8 cellular contexts compared by ENCODE assay signal in the genomic region with DNA sequence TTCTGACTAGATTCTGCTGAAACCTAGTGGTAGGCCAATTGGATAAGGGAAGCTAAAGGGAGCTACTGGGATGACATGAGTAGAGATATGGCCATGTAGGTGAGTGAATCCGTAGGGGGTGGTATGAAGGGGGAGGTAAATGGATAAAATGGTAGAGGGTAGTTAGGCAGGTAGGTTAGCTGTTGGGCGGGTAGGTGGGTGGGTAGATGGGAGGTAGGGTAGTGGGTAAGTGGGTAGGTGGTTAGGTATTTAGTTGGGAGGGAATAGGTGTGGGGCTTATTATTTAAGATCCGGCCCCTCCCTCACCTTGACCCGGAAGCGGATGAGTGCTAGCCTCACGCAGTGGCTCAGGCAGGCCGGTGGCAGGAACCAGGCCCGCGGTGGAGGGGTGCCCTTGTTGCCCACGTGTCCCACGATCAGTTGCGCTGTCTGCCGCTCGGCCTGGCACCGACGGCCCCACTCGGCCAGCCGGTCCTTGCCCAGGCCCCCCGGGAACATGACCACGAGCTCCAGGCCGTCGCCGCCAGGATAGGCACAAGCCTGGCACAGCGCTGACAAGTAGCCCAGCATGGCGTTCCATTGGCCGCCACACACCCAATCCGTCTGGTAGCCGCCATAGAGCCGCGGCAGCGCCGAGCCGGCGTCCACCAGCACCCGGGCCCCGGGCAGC. TPM values are rescaled to one million over a fixed set of nuclear protein-coding genes. Genes with fewer than 3 reads are reported as not detected.
DNase-seq lines count a peak whose midpoint lies in the region; ATAC-seq and TF ChIP-seq lines count a peak whose summit lies in the region.

No MANE protein-coding gene starts in this region.

- no peaks in the 10 kb centered on the region for H3K9me3 ChIP-seq in neuronal stem cell (replicated peaks in 1 of 2; ENCODE audit: control insufficient read depth in 2 of 2, insufficient read depth in 1 of 2, low read depth in 1 of 2, low read length in 2 of 2)
- no peaks in the 10 kb centered on the region for H3K9me3 ChIP-seq in suprapubic skin

- no peak overlapping the region for H3K4ac ChIP-seq in neuronal stem cell (ENCODE audit: low read length)

- no peak for TF ChIP-seq CTCF in foreskin keratinocyte (conservative IDR thresholded peaks at IDR 0.05)
- TF ChIP-seq CTCF in suprapubic skin (IDR thresholded peaks at IDR 0.05), result no peak

- no peak overlapping the region for H2BK15ac ChIP-seq in neuronal stem cell (ENCODE audit: low read length)

- peak overlapping the region; percentile 84 to 98 for H3K4me3 ChIP-seq in neuronal stem cell (ENCODE audit: low read length in 2 of 2)
- peak overlapping the region; percentile 76 for H3K4me3 ChIP-seq in suprapubic skin

- H2AFZ ChIP-seq in neuronal stem cell (ENCODE audit: low read length), result peak overlapping the region; percentile 89

- ATAC-seq in GM19463 (IDR thresholded peaks at IDR 0.05; ENCODE audit: unreplicated experiment) (peak; percentile 59), foreskin keratinocyte (peak; percentile 51)

- no peak overlapping the region for H2BK12ac ChIP-seq in neuronal stem cell (ENCODE audit: low read length)

- H3K9ac ChIP-seq in neuronal stem cell (ENCODE audit: low read depth, low read length, poor library complexity), result peak overlapping the region; percentile 97

- H3K14ac ChIP-seq in neuronal stem cell (ENCODE audit: low read length), result peak overlapping the region; percentile 82

- peak overlapping the region; percentile 80 for H3K4me2 ChIP-seq in neuronal stem cell (ENCODE audit: insufficient read depth, low read length, poor library complexity, severe bottlenecking)

- H4K91ac ChIP-seq in neuronal stem cell (ENCODE audit: low read depth, low read length, poor library complexity), result no peak overlapping the region

- peaks cover 0 to 11% of the 10 kb centered on the region in 2 donors for H3K36me3 ChIP-seq in neuronal stem cell (replicated peaks in 1 of 2; ENCODE audit: control insufficient read depth in 2 of 2, insufficient read depth in 2 of 2, low read length in 2 of 2)
- no peaks in the 10 kb centered on the region for H3K36me3 ChIP-seq in suprapubic skin

- H2AK5ac ChIP-seq in neuronal stem cell (ENCODE audit: low read depth, low read length), result no peak overlapping the region

- H3K18ac ChIP-seq in neuronal stem cell (ENCODE audit: low read length), result peak overlapping the region; percentile 92

- WGBS in neuronal stem cell (ENCODE audit: extremely low coverage in 2 of 2, insufficient read length in 2 of 2, insufficient replicate concordance in 1 of 2), 2 donors, result 100% methylated on average over 1 of the region's 36 CpGs; no CpG with 5 or more reads in 1 of the 2 donors
- 27% methylated on average over 9 of the region's 36 CpGs for whole genome bisulfite sequencing in suprapubic skin

- H3K4me1 ChIP-seq in foreskin keratinocyte (peaks cover 19% of the 10 kb centered on the region), neuronal stem cell (ENCODE audit: control insufficient read depth in 2 of 2, insufficient read depth in 1 of 2, low read depth in 1 of 2, low read length in 2 of 2) (peaks cover 4 to 6% of the 10 kb centered on the region in 2 donors), suprapubic skin (peaks cover 28% of the 10 kb centered on the region)

- no peak overlapping the region for H2BK120ac ChIP-seq in neuronal stem cell (ENCODE audit: low read depth, low read length)

- H3K79me1 ChIP-seq in neuronal stem cell (ENCODE audit: low read depth, low read length), result peaks cover 3% of the 10 kb centered on the region

- H2BK5ac ChIP-seq in neuronal stem cell (ENCODE audit: low read length), result no peak overlapping the region

- H3K27me3 ChIP-seq in foreskin keratinocyte, result no peaks in the 10 kb centered on the region
- H3K27me3 ChIP-seq in neuronal stem cell (ENCODE audit: control insufficient read depth in 3 of 3, insufficient read depth in 3 of 3, low read depth in 1 of 3, low read length in 3 of 3), result no peaks in the 10 kb centered on the region
- H3K27me3 ChIP-seq in suprapubic skin, result no peaks in the 10 kb centered on the region

- H3K27ac ChIP-seq in foreskin keratinocyte (peak overlapping the region; percentile 50), neuronal stem cell (replicated peaks; ENCODE audit: low read length) (no peak overlapping the region), suprapubic skin (peak overlapping the region; percentile 89)

- peak overlapping the region; percentile 91 for H3K23ac ChIP-seq in neuronal stem cell (ENCODE audit: low read depth, low read length, poor library complexity)

- H4K8ac ChIP-seq in neuronal stem cell (ENCODE audit: low read depth, low read length), result peak overlapping the region; percentile 17

- no peak for TF ChIP-seq POLR2A in suprapubic skin (IDR thresholded peaks at IDR 0.05)

- peak; percentile 43 for DNase-seq in COR-L47 (lab: John Stamatoyannopoulos, UW)
- peak; percentile 47 for DNase-seq in HT-29 (ENCODE audit: low spot score)
- peak; percentile 71 for DNase-seq in RKO (ENCODE audit: low spot score)
- peak; percentile 55 for DNase-seq in activated T-helper 9 cell treated with anti-CD3 and anti-CD28 coated beads, Interleukin-2, amount 50 U/mL, for 16 hours (ENCODE audit: low read depth)
- peak in 1 of 2 donors; percentile 33 for DNase-seq in foreskin keratinocyte
- peak; percentile 8 for DNase-seq in neuronal stem cell (ENCODE audit: low spot score)
- DNase-seq in suprapubic skin (ENCODE audit: low spot score in 2 of 2), result peak in 1 of 2 donors; percentile 68

- no peak for TF ChIP-seq EP300 in suprapubic skin (IDR thresholded peaks at IDR 0.05)

RNA-seq across cellular contexts. Expression of a gene that starts 0.7 kb away (rescaled TPM):
- 3.9 and 8.7 TPM in 2 replicates for total RNA-seq in HT-29 (2014; rRNA removed; shearing (Covaris generic))
- total RNA-seq in foreskin keratinocyte (4.3 and 4.4 TPM in 2 replicates), suprapubic skin (10 to 100 TPM in 2 of 4 donors, 1 to 10 TPM in 2; 8.5 to 16.3 (median 10.3) TPM)
- 1.9 and 2.0 TPM in 2 replicates for polyA plus RNA-seq in foreskin keratinocyte
- polyA plus RNA-seq in neuronal stem cell (2013, experiment 1 of 2), result 4.8 TPM
- 5.1 TPM for polyA plus RNA-seq in neuronal stem cell (2013, experiment 2 of 2)
